In the genomic region with DNA sequence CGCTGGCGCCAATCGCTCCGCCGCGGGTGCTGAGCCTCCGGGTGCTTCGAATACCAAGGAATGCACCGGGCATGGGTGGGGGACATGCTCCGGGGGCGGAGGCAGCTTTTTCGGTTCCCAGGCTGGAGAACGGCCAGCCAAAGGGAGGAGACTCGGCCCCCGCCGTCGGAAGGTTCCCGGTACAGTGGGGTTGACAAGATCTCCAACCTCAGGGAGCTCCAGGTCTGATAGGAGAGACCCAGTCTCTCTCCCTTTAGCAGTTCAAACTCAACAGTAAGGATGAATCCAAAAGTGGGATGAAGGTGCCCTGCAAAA, we compare ENCODE assay signal across 10 cellular contexts. TPM values are rescaled to one million over a fixed set of nuclear protein-coding genes. Genes with fewer than 3 reads are reported as not detected.
DNase-seq lines count a peak whose midpoint lies in the region; ATAC-seq and TF ChIP-seq lines count a peak whose summit lies in the region.
"Had no signal": no experiment of that assay in that cellular context is flagged by ENCODE, and none has a peak within 500 bp of the region (broad histone marks: within the 10 kb centered on the region; RNA-seq: fewer than 3 reads in every experiment).

No MANE protein-coding gene starts in this region.

- H3K4me1 Mint-ChIP-seq in activated T-cell treated with anti-CD3 and anti-CD28 coated beads, Interleukin-2, amount 50 U/mL, for 24 hours (ENCODE audit: low read depth): peaks cover 16% of the 10 kb centered on the region
- peaks cover 7% of the 10 kb centered on the region for H3K4me1 Mint-ChIP-seq in activated CD8-positive, alpha-beta T cell treated with anti-CD3 and anti-CD28 coated beads for 36 hours (ENCODE audit: low read depth)
- peaks cover 19% of the 10 kb centered on the region for H3K4me1 Mint-ChIP-seq in stimulated activated naive CD8-positive, alpha-beta T cell treated with anti-CD3 and anti-CD28 coated beads, Interleukin-15, amount 100 ng/mL, for 72 hours

- no peaks in the 10 kb centered on the region for H3K36me3 Mint-ChIP-seq in activated T-cell treated with anti-CD3 and anti-CD28 coated beads, Interleukin-2, amount 50 U/mL, for 24 hours (ENCODE audit: low read depth)
- H3K36me3 Mint-ChIP-seq in activated CD8-positive, alpha-beta T cell treated with anti-CD3 and anti-CD28 coated beads for 36 hours (ENCODE audit: low read depth): no peaks in the 10 kb centered on the region

- peaks cover 18% of the 10 kb centered on the region for H3K27me3 Mint-ChIP-seq in activated T-cell treated with anti-CD3 and anti-CD28 coated beads, Interleukin-2, amount 50 U/mL, for 24 hours
- no peaks in the 10 kb centered on the region for H3K27me3 Mint-ChIP-seq in activated CD8-positive, alpha-beta T cell treated with anti-CD3 and anti-CD28 coated beads for 36 hours
- peaks cover 8% of the 10 kb centered on the region for H3K27me3 Mint-ChIP-seq in stimulated activated naive CD8-positive, alpha-beta T cell treated with anti-CD3 and anti-CD28 coated beads, Interleukin-15, amount 100 ng/mL, for 72 hours

- no peak for DNase-seq in activated T-cell treated with anti-CD3 and anti-CD28 coated beads, Interleukin-2, amount 50 U/mL, for 24 hours
- no peak for DNase-seq in activated T-cell treated with anti-CD3 and anti-CD28 coated beads for 4 hours
- no peak for DNase-seq in activated CD8-positive, alpha-beta T cell treated with anti-CD3 and anti-CD28 coated beads for 36 hours
- DNase-seq in stimulated activated naive CD8-positive, alpha-beta T cell treated with anti-CD3 and anti-CD28 coated beads, Interleukin-15, amount 100 ng/mL, for 72 hours: no peak
- no peak for DNase-seq in sciatic nerve (ENCODE audit: low spot score)
- no peak for DNase-seq in OCI-M2 (lab: John Stamatoyannopoulos, UW; ENCODE audit: unreplicated experiment)
- DNase-seq in HCEC 1CT: no peak
- DNase-seq: NCI-H187, SW 1271 had no signal

- H3K4me3 Mint-ChIP-seq in activated T-cell treated with anti-CD3 and anti-CD28 coated beads, Interleukin-2, amount 50 U/mL, for 24 hours: peak overlapping the region; percentile 35
- peak overlapping the region; percentile 50 for H3K4me3 Mint-ChIP-seq in activated CD8-positive, alpha-beta T cell treated with anti-CD3 and anti-CD28 coated beads for 36 hours
- peak overlapping the region; percentile 88 to 95 for H3K4me3 Mint-ChIP-seq in stimulated activated naive CD8-positive, alpha-beta T cell treated with anti-CD3 and anti-CD28 coated beads, Interleukin-15, amount 100 ng/mL, for 72 hours

- H3K4me3 ChIP-seq in iPS-18c (ENCODE audit: insufficient read depth, low read depth, low read length): peak overlapping the region; percentile 44

- POLR2A ChIA-PET in activated CD8-positive, alpha-beta T cell treated with anti-CD3 and anti-CD28 coated beads for 36 hours (lab: Charles Lee): interaction anchor here (1.8 kb wide), 1 partner anchor 19 kb away, joined by 7 read pairs; no protein-coding TSS in a partner anchor

- TF ChIP-seq CTCF in activated CD8-positive, alpha-beta T cell treated with anti-CD3 and anti-CD28 coated beads for 36 hours (IDR thresholded peaks at IDR 0.05): no peak

- H3K27ac Mint-ChIP-seq in activated T-cell treated with anti-CD3 and anti-CD28 coated beads, Interleukin-2, amount 50 U/mL, for 24 hours: no peak overlapping the region
- H3K27ac Mint-ChIP-seq in activated CD8-positive, alpha-beta T cell treated with anti-CD3 and anti-CD28 coated beads for 36 hours: no peak overlapping the region
- H3K27ac Mint-ChIP-seq in stimulated activated naive CD8-positive, alpha-beta T cell treated with anti-CD3 and anti-CD28 coated beads, Interleukin-15, amount 100 ng/mL, for 72 hours: no peak overlapping the region

- peaks cover 6% of the 10 kb centered on the region for H3K9me3 ChIP-seq in iPS-18c (ENCODE audit: control insufficient read depth, insufficient read depth, low read length)

- intact Hi-C loops in activated CD8-positive, alpha-beta T cell treated with anti-CD3 and anti-CD28 coated beads for 36 hours (cut with micrococcal nuclease): no loop called here
- intact Hi-C loops in sciatic nerve (cut with DNase I): no loop called here

- no peak for ATAC-seq in activated CD8-positive, alpha-beta T cell treated with anti-CD3 and anti-CD28 coated beads for 36 hours
- ATAC-seq in stimulated activated naive CD8-positive, alpha-beta T cell treated with anti-CD3 and anti-CD28 coated beads, Interleukin-15, amount 100 ng/mL, for 72 hours: no peak
- no peak for ATAC-seq in sciatic nerve

- H3K9me3 Mint-ChIP-seq in activated T-cell treated with anti-CD3 and anti-CD28 coated beads, Interleukin-2, amount 50 U/mL, for 24 hours: no peaks in the 10 kb centered on the region
- no peaks in the 10 kb centered on the region for H3K9me3 Mint-ChIP-seq in activated CD8-positive, alpha-beta T cell treated with anti-CD3 and anti-CD28 coated beads for 36 hours
- no peaks in the 10 kb centered on the region for H3K9me3 Mint-ChIP-seq in stimulated activated naive CD8-positive, alpha-beta T cell treated with anti-CD3 and anti-CD28 coated beads, Interleukin-15, amount 100 ng/mL, for 72 hours

- CTCF ChIA-PET in activated CD8-positive, alpha-beta T cell treated with anti-CD3 and anti-CD28 coated beads for 36 hours (lab: Charles Lee): interaction anchor here (1.2 kb wide), 1 partner anchor 28 kb away, joined by 3 read pairs; no protein-coding TSS in a partner anchor

RNA-seq across cellular contexts. Expression of a gene that starts 29.1 kb away (rescaled TPM):
- 1 to 10 TPM; 7.1 to 9.9 TPM for total RNA-seq in activated CD8-positive, alpha-beta T cell treated with anti-CD3 and anti-CD28 coated beads for 36 hours
- 25.1 TPM for total RNA-seq in sciatic nerve

RNA-seq across cellular contexts. Expression of a gene that starts 47.3 kb away (rescaled TPM):
- total RNA-seq in activated CD8-positive, alpha-beta T cell treated with anti-CD3 and anti-CD28 coated beads for 36 hours: 10 to 100 TPM; 33.1 to 34.0 TPM
- 13.9 TPM for total RNA-seq in sciatic nerve

Comparison
In these comparisons a context has a peak if more than half of its experiments do, and no peak if none do; other contexts are left out.
1. H3K4me3 Mint-ChIP-seq: peak in every context shown above with its lines; median percentile 92 in stimulated activated naive CD8-positive, alpha-beta T cell treated with anti-CD3 and anti-CD28 coated beads, Interleukin-15, amount 100 ng/mL, for 72 hours; 50 in activated CD8-positive, alpha-beta T cell treated with anti-CD3 and anti-CD28 coated beads for 36 hours; 35 in activated T-cell treated with anti-CD3 and anti-CD28 coated beads, Interleukin-2, amount 50 U/mL, for 24 hours.